12 cellular contexts compared by ENCODE assay signal in the genomic region with DNA sequence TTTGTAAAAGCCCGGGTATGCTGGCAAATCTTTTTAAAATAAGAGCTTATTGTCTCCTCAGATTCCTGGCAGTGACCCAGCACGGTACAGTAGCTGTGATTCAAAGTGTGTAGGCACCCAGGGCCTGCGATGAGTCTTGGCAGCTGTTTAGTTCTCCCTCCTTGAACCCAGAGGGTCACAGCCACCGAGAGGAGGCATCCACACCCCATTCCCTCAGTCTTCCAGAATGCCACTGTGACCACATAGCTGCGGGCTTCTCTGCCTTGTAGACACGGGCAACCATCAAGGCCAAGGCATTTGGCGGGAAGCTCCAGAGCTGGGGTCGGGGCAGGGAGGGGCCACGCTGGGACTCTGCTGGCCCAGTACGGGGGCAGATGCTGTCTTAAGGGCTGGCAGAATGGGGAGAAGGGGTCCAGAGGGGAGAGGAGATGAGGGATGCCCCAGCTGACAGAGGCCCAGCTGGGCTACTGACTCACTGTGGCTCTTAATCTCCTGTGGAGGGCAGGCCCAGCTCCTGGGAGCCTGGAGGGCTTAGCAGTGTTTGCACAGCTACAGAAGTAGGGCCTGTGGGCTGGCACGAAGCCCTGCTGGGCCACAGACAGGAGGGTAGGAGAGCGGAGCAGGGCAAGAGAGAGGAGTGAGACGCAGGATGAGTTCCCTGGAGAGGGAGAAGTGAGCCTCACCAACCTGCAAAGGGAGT.
DNase-seq lines count a peak whose midpoint lies in the region; ATAC-seq and TF ChIP-seq lines count a peak whose summit lies in the region.
"Had no signal": no experiment of that assay in that cellular context is flagged by ENCODE, and none has a peak within 500 bp of the region (broad histone marks: within the 10 kb centered on the region; RNA-seq: fewer than 3 reads in every experiment).

No MANE protein-coding gene starts in this region.

- H3K9me2 ChIP-seq in HCT116 (ENCODE audit: insufficient read depth) = no peaks in the 10 kb centered on the region

- H2AFZ ChIP-seq in HCT116 (ENCODE audit: low read depth, low read length, poor library complexity, severe bottlenecking) = no peak overlapping the region

- DNase-seq in HCT116 (ENCODE audit: low read depth, low spot score) = no peak
- DNase-seq in NCI-H82 (lab: John Stamatoyannopoulos, UW) = peak; percentile 92
- DNase-seq in spleen = peak; percentile 58
- no peak for DNase-seq in NCI-H146 (lab: John Stamatoyannopoulos, UW)
- DNase-seq in medulla oblongata (ENCODE audit: extremely low spot score) = no peak
- DNase-seq in vagina (ENCODE audit: extremely low spot score in 2 of 2) = no peak
- DNase-seq: naive B cell had no signal

- H3K4me3 ChIP-seq in HCT116 (replicated peaks in 1 of 2; ENCODE audit: low read depth in 1 of 2, low read length in 2 of 2) = no peak overlapping the region
- no peak overlapping the region for H3K4me3 ChIP-seq in spleen
- H3K4me3 ChIP-seq in vagina = no peak overlapping the region
- H3K4me3 ChIP-seq: dorsolateral prefrontal cortex had no signal

- intact Hi-C loops in HCT116 (cut with micrococcal nuclease) (no loop called here), spleen (cut with DNase I; ENCODE audit: low total_unique reads) (no loop called here), vagina (cut with DNase I) (no loop called here)

- H3K4me1 ChIP-seq in HCT116 (ENCODE audit: control insufficient read depth in 1 of 2, insufficient read depth in 2 of 2, low read length in 2 of 2) (peaks cover 7 to 9% of the 10 kb centered on the region in 2 experiments), spleen (no peaks in the 10 kb centered on the region), vagina (peaks cover 64% of the 10 kb centered on the region)

- H3K79me2 ChIP-seq in HCT116 (ENCODE audit: insufficient read depth, low read length) = no peaks in the 10 kb centered on the region

- H3K9me3 ChIP-seq in HCT116 (ENCODE audit: control insufficient read depth in 1 of 2, insufficient read depth in 1 of 2, low read depth in 1 of 2, low read length in 2 of 2) (no peaks in the 10 kb centered on the region), spleen (no peaks in the 10 kb centered on the region), vagina (no peaks in the 10 kb centered on the region)

- H3K9ac ChIP-seq in HCT116 (ENCODE audit: low read length) = no peak overlapping the region

- WGBS in spleen, 5 donors = 78 to 89% (median 88%) methylated on average over 13 of the region's 13 CpGs

- POLR2A ChIA-PET in HCT116 (lab: Charles Lee) = no interaction called here

- H3K27me3 ChIP-seq in HCT116 (ENCODE audit: insufficient read depth, low read length) (no peaks in the 10 kb centered on the region), spleen (replicated peaks in 1 of 7) (peaks cover 0 to 13% (median 0%) of the 10 kb centered on the region in 7 donors), vagina (no peaks in the 10 kb centered on the region)
- H3K27me3 ChIP-seq: dorsolateral prefrontal cortex had no signal

- H3K27ac ChIP-seq in HCT116 (ENCODE audit: low read depth, low read length) (no peak overlapping the region), spleen (no peak overlapping the region), vagina (no peak overlapping the region)
- H3K27ac ChIP-seq: VCaP had no signal

- no TSS peak for BruUV-seq in HCT116 (replicated peaks; lab: Mats Ljungman, UMichigan)

- no peak for TF ChIP-seq CTCF in HCT116 (IDR thresholded peaks at IDR 0.05 in 2 of 3, conservative IDR thresholded peaks at IDR 0.05 in 1 of 3; ENCODE audit: borderline replicate concordance in 1 of 3, insufficient read depth in 1 of 3, low read depth in 2 of 3, low read length in 2 of 3)
- no peak for TF ChIP-seq CTCF in spleen (IDR thresholded peaks at IDR 0.05 in 8 of 11, conservative IDR thresholded peaks at IDR 0.05 in 3 of 11)
- TF ChIP-seq CTCF in vagina (IDR thresholded peaks at IDR 0.05) = no peak

- ATAC-seq in HCT116 = 0 out of 2 replicates have a peak, but pooled peaks have one; percentile 28
- peak; percentile 87 for ATAC-seq in esophagus mucosa
- no peak for ATAC-seq in HG03520 (IDR thresholded peaks at IDR 0.05; ENCODE audit: unreplicated experiment)
- ATAC-seq: stimulated activated effector memory CD8-positive, alpha-beta T cell treated with anti-CD3 and anti-CD28 coated beads, Interleukin-12 subunit alpha, Interleukin-12 subunit beta, amount 100 ng/mL, for 72 hours had no signal

- H3K36me3 ChIP-seq in HCT116 (ENCODE audit: control insufficient read depth in 1 of 2, insufficient read depth in 2 of 2, low read length in 2 of 2) (no peaks in the 10 kb centered on the region), spleen (no peaks in the 10 kb centered on the region), vagina (no peaks in the 10 kb centered on the region)

- RAD21 ChIA-PET in HCT116 (lab: Charles Lee; ENCODE audit: low non-redundant PET in 1 of 2, low total read pairs in 2 of 2, uncharacterized antibody in 2 of 2, unreplicated experiment in 2 of 2) = no interaction called here

- H3K4me2 ChIP-seq in HCT116 (ENCODE audit: low read length) = no peak overlapping the region

- TF ChIP-seq RAD21 in HCT116 (IDR thresholded peaks at IDR 0.05; ENCODE audit: low read depth) = no peak

- no peak for TF ChIP-seq POLR2A in HCT116 (IDR thresholded peaks at IDR 0.05; ENCODE audit: borderline replicate concordance, extremely low read depth, insufficient read depth, insufficient read length)
- TF ChIP-seq POLR2A in spleen (IDR thresholded peaks at IDR 0.05) = no peak
- TF ChIP-seq POLR2A in vagina (IDR thresholded peaks at IDR 0.05) = no peak

- no peaks in the 10 kb centered on the region for H4K20me1 ChIP-seq in HCT116 (ENCODE audit: insufficient read depth)

- CTCF ChIA-PET in HCT116 (lab: Charles Lee) = no interaction called here

TF ChIP-seq in HCT116, 20 proteins besides CTCF, POLR2A, EP300 and RAD21 (continues in another document):
- no peak for TF ChIP-seq SIN3A (IDR thresholded peaks at IDR 0.05; ENCODE audit: low read depth)
- no peak for TF ChIP-seq FOSL1 (IDR thresholded peaks at IDR 0.05; ENCODE audit: low read depth)
- no peak for TF ChIP-seq EGR1 (IDR thresholded peaks at IDR 0.05; ENCODE audit: low read depth)
- no peak for TF ChIP-seq JUND (IDR thresholded peaks at IDR 0.05)
- TF ChIP-seq, protein P1, sequence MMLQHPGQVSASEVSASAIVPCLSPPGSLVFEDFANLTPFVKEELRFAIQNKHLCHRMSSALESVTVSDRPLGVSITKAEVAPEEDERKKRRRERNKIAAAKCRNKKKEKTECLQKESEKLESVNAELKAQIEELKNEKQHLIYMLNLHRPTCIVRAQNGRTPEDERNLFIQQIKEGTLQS (IDR thresholded peaks at IDR 0.05) = no peak
- TF ChIP-seq, protein P2, sequence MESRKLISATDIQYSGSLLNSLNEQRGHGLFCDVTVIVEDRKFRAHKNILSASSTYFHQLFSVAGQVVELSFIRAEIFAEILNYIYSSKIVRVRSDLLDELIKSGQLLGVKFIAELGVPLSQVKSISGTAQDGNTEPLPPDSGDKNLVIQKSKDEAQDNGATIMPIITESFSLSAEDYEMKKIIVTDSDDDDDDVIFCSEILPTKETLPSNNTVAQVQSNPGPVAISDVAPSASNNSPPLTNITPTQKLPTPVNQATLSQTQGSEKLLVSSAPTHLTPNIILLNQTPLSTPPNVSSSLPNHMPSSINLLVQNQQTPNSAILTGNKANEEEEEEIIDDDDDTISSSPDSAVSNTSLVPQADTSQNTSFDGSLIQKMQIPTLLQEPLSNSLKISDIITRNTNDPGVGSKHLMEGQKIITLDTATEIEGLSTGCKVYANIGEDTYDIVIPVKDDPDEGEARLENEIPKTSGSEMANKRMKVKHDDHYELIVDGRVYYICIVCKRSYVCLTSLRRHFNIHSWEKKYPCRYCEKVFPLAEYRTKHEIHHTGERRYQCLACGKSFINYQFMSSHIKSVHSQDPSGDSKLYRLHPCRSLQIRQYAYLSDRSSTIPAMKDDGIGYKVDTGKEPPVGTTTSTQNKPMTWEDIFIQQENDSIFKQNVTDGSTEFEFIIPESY (IDR thresholded peaks at IDR 0.05; ENCODE audit: extremely low read depth, insufficient replicate concordance, low read length) = no peak
- TF ChIP-seq, protein P3, sequence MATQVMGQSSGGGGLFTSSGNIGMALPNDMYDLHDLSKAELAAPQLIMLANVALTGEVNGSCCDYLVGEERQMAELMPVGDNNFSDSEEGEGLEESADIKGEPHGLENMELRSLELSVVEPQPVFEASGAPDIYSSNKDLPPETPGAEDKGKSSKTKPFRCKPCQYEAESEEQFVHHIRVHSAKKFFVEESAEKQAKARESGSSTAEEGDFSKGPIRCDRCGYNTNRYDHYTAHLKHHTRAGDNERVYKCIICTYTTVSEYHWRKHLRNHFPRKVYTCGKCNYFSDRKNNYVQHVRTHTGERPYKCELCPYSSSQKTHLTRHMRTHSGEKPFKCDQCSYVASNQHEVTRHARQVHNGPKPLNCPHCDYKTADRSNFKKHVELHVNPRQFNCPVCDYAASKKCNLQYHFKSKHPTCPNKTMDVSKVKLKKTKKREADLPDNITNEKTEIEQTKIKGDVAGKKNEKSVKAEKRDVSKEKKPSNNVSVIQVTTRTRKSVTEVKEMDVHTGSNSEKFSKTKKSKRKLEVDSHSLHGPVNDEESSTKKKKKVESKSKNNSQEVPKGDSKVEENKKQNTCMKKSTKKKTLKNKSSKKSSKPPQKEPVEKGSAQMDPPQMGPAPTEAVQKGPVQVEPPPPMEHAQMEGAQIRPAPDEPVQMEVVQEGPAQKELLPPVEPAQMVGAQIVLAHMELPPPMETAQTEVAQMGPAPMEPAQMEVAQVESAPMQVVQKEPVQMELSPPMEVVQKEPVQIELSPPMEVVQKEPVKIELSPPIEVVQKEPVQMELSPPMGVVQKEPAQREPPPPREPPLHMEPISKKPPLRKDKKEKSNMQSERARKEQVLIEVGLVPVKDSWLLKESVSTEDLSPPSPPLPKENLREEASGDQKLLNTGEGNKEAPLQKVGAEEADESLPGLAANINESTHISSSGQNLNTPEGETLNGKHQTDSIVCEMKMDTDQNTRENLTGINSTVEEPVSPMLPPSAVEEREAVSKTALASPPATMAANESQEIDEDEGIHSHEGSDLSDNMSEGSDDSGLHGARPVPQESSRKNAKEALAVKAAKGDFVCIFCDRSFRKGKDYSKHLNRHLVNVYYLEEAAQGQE (IDR thresholded peaks at IDR 0.05; ENCODE audit: low read depth) = no peak
- TF ChIP-seq TCF7L2 (IDR thresholded peaks at IDR 0.05; ENCODE audit: borderline replicate concordance, extremely low read depth, insufficient read depth, insufficient read length) = no peak
- TF ChIP-seq ZNF274 (IDR thresholded peaks at IDR 0.05; ENCODE audit: low read depth, low read length) = no peak
- TF ChIP-seq POLR2AphosphoS5 (IDR thresholded peaks at IDR 0.05; ENCODE audit: low read depth, low read length) = no peak
- TF ChIP-seq SRF (IDR thresholded peaks at IDR 0.05; ENCODE audit: low read depth) = no peak
- TF ChIP-seq EZH2 (IDR thresholded peaks at IDR 0.05) = no peak
- TF ChIP-seq CBX3 (IDR thresholded peaks at IDR 0.05; ENCODE audit: low read depth) = no peak
- no peak for TF ChIP-seq EZH2phosphoT487 (IDR thresholded peaks at IDR 0.05; ENCODE audit: borderline replicate concordance)
- no peak for TF ChIP-seq SP1 (IDR thresholded peaks at IDR 0.05; ENCODE audit: low read depth)
- TF ChIP-seq ZFX (IDR thresholded peaks at IDR 0.05) = no peak

Comparison
In these comparisons a context has a peak if more than half of its experiments do, and no peak if none do; other contexts are left out.
1. DNase-seq: peak in NCI-H82 (single experiment) and spleen (single experiment); none in HCT116 (single experiment), NCI-H146 (single experiment), medulla oblongata (single experiment) and vagina (0 of 2).